29 cellular contexts compared by ENCODE assay signal in genomic region chr7:82312646-82313045, GRCh38.
"Had no signal": no experiment of that assay in that cellular context is flagged by ENCODE, and none has a peak within 500 bp of the region (broad histone marks: within the 10 kb centered on the region; RNA-seq: fewer than 3 reads in every experiment).

No MANE protein-coding gene starts in this region.

- H3K4me2 ChIP-seq: neural progenitor cell had no signal

- ATAC-seq: activated CD4-positive, alpha-beta T cell treated with anti-CD3 and anti-CD28 coated beads for 36 hours; activated T-cell treated with anti-CD3 and anti-CD28 coated beads, Interleukin-2, amount 50 U/mL, for 4 hours; gastroesophageal sphincter; left lung; naive thymus-derived CD4-positive, alpha-beta T cell; right lobe of liver; upper lobe of right lung had no signal

- H3K36me3 ChIP-seq: esophagus muscularis mucosa, gastroesophageal sphincter, left lung, neural progenitor cell, right lobe of liver, thyroid gland, upper lobe of right lung had no signal

- H3K4me1 Mint-ChIP-seq: activated B cell treated with CpG ODN at 0.5 μM for 24 hours; activated CD4-positive, alpha-beta T cell treated with anti-CD3 and anti-CD28 coated beads for 36 hours; activated naive CD8-positive, alpha-beta T cell treated with anti-CD3 and anti-CD28 coated beads for 36 hours; immature natural killer cell; naive thymus-derived CD4-positive, alpha-beta T cell had no signal

- H3K4me1 ChIP-seq: left lung, neural progenitor cell, right lobe of liver, upper lobe of right lung had no signal

- H3K4me3 Mint-ChIP-seq: activated B cell treated with CpG ODN at 0.5 μM for 24 hours; activated CD4-positive, alpha-beta T cell treated with anti-CD3 and anti-CD28 coated beads for 36 hours; activated naive CD8-positive, alpha-beta T cell treated with anti-CD3 and anti-CD28 coated beads for 36 hours; activated T-cell treated with anti-CD3 and anti-CD28 coated beads, Interleukin-2, amount 50 U/mL, for 4 hours; immature natural killer cell; naive thymus-derived CD4-positive, alpha-beta T cell; neural progenitor cell; stimulated activated naive CD8-positive, alpha-beta T cell treated with anti-CD3 and anti-CD28 coated beads, Interleukin-15, Interleukin-2, amounts not matched to agents 100 ng/mL and 50 ng/mL, for 24 hours had no signal

- H3K27ac ChIP-seq: esophagus muscularis mucosa, gastroesophageal sphincter, left lung, neural progenitor cell, right lobe of liver, skin epidermis, thyroid gland, upper lobe of right lung had no signal

- H3K9me3 ChIP-seq: right lobe of liver, thyroid gland, upper lobe of right lung had no signal

- H3K4me3 ChIP-seq: esophagus muscularis mucosa, gastroesophageal sphincter, left lung, lung, neural progenitor cell, right lobe of liver, skin epidermis, thyroid gland, upper lobe of right lung had no signal

- DNase-seq: activated B cell treated with CpG ODN at 0.5 μM for 24 hours; activated CD4-positive, alpha-beta T cell treated with anti-CD3 and anti-CD28 coated beads for 36 hours; activated CD4-positive, alpha-beta T cell treated with anti-CD3 and anti-CD28 coated beads, Interleukin-2, amount 50 U/mL, for 48 hours; activated CD8-positive, alpha-beta memory T cell treated with anti-CD3 and anti-CD28 coated beads, Interleukin-2, amount 50 U/mL, for 48 hours; activated naive CD4-positive, alpha-beta T cell treated with Interleukin-2 at 50 U/mL for 16 hours; activated naive CD8-positive, alpha-beta T cell treated with anti-CD3 and anti-CD28 coated beads for 36 hours; activated T-cell treated with anti-CD3 and anti-CD28 coated beads, Interleukin-2, amount 50 U/mL, for 4 hours; central memory CD4-positive, alpha-beta T cell; dermis blood vessel endothelial cell; effector CD8-positive, alpha-beta T cell; head of caudate nucleus; hypothalamus; immature natural killer cell; kidney glomerular epithelial cell; left lung; naive thymus-derived CD4-positive, alpha-beta T cell; posterior cingulate gyrus; right lobe of liver; stimulated activated CD4-positive, alpha-beta T cell treated with anti-CD3 and anti-CD28 coated beads, Interleukin-1b, Interleukin-23, amount 100 ng/mL, for 48 hours; substantia nigra; T1000; thyroid gland; upper lobe of right lung had no signal

- H2AFZ ChIP-seq: neural progenitor cell had no signal

- H3K27me3 ChIP-seq: esophagus muscularis mucosa, gastroesophageal sphincter, left lung, neural progenitor cell, right lobe of liver, thyroid gland, upper lobe of right lung had no signal

- H3K27ac Mint-ChIP-seq: activated B cell treated with CpG ODN at 0.5 μM for 24 hours; activated CD4-positive, alpha-beta T cell treated with anti-CD3 and anti-CD28 coated beads for 36 hours; activated naive CD8-positive, alpha-beta T cell treated with anti-CD3 and anti-CD28 coated beads for 36 hours; immature natural killer cell; naive thymus-derived CD4-positive, alpha-beta T cell; neural progenitor cell; stimulated activated naive CD8-positive, alpha-beta T cell treated with anti-CD3 and anti-CD28 coated beads, Interleukin-15, Interleukin-2, amounts not matched to agents 100 ng/mL and 50 ng/mL, for 24 hours had no signal

- H3K27me3 Mint-ChIP-seq: activated B cell treated with CpG ODN at 0.5 μM for 24 hours; activated CD4-positive, alpha-beta T cell treated with anti-CD3 and anti-CD28 coated beads for 36 hours; activated naive CD8-positive, alpha-beta T cell treated with anti-CD3 and anti-CD28 coated beads for 36 hours; naive thymus-derived CD4-positive, alpha-beta T cell; stimulated activated naive CD8-positive, alpha-beta T cell treated with anti-CD3 and anti-CD28 coated beads, Interleukin-15, Interleukin-2, amounts not matched to agents 100 ng/mL and 50 ng/mL, for 24 hours had no signal

- H3K36me3 Mint-ChIP-seq: activated naive CD8-positive, alpha-beta T cell treated with anti-CD3 and anti-CD28 coated beads for 36 hours; immature natural killer cell; naive thymus-derived CD4-positive, alpha-beta T cell had no signal

- H3K9ac ChIP-seq: neural progenitor cell had no signal
